In genomic region chr2:155320236-155320635, GRCh38 we compare ENCODE assay signal across 35 cellular contexts.
"Had no signal": no experiment of that assay in that cellular context is flagged by ENCODE, and none has a peak within 500 bp of the region (broad histone marks: within the 10 kb centered on the region; RNA-seq: fewer than 3 reads in every experiment).

No MANE protein-coding gene starts in this region.

- H3K4me3 ChIP-seq: MG63 had no signal

- DNase-seq: Karpas-422, Kasumi-1, MG63, MM.1S, MV-4-11, NCI-H1048, NCI-H1092, NCI-H1092 treated with DMSO at 0.1 percent for 48 hours, NCI-H1105, NCI-H1105 treated with DMSO at 0.1 percent for 48 hours, NCI-H1417, NCI-H1417 treated with DMSO at 0.1 percent for 48 hours, NCI-H1436, NCI-H1436 treated with DMSO at 0.1 percent for 48 hours, NCI-H146, NCI-H1694, NCI-H1694 treated with DMSO at 0.1 percent for 48 hours, NCI-H187, NCI-H187 treated with DMSO at 0.1 percent for 48 hours, NCI-H1930, NCI-H2029, NCI-H2029 treated with DMSO at 0.1 percent for 48 hours, NCI-H2081, NCI-H2081 treated with DMSO at 0.1 percent for 48 hours, NCI-H2107, NCI-H2171, NCI-H2171 treated with DMSO at 0.1 percent for 48 hours, NCI-H2227 treated with DMSO at 0.1 percent for 48 hours, NCI-H226, NCI-H345, NCI-H446, NCI-H446 treated with DMSO at 0.1 percent for 48 hours, NCI-H510A treated with DMSO at 0.1 percent for 48 hours, NCI-H524 had no signal

- H3K27ac ChIP-seq: KMS-11 had no signal

- H3K4me2 ChIP-seq: KMS-11 had no signal

- H3K36me3 ChIP-seq: MG63 had no signal

- H3K9ac ChIP-seq: KMS-11 had no signal

- H3K27me3 ChIP-seq: MG63 had no signal

- H3K9me3 ChIP-seq: MG63 had no signal
